Comparison of ENCODE assay signal across 30 cellular contexts in genomic region chr1:181310560-181310959, GRCh38.
"Had no signal": no experiment of that assay in that cellular context is flagged by ENCODE, and none has a peak within 500 bp of the region (broad histone marks: within the 10 kb centered on the region; RNA-seq: fewer than 3 reads in every experiment).

No MANE protein-coding gene starts in this region.

- DNase-seq: activated CD4-positive, alpha-beta T cell treated with anti-CD3 and anti-CD28 coated beads for 1 hour; activated CD4-positive, alpha-beta T cell treated with anti-CD3 and anti-CD28 coated beads, Interleukin-2, amount 50 U/mL, for 1 hour; activated CD8-positive, alpha-beta T cell treated with anti-CD3 and anti-CD28 coated beads for 36 hours; activated naive CD8-positive, alpha-beta T cell treated with anti-CD3 and anti-CD28 coated beads, Interleukin-2, amount 50 U/mL, for 24 hours; activated T-cell treated with anti-CD3 and anti-CD28 coated beads, Interleukin-2, amount 50 U/mL, for 48 hours; amygdala; central memory CD4-positive, alpha-beta T cell; hippocampal formation; immature natural killer cell; kidney glomerular epithelial cell; left lung; lower lobe of right lung; mucosa of descending colon; retina; stimulated activated CD4-positive, alpha-beta T cell treated with anti-CD3 and anti-CD28 coated beads, Interleukin-12 subunit alpha, Interleukin-12 subunit beta, amount 100 ng/mL, for 4 hours; stimulated activated CD4-positive, alpha-beta T cell treated with anti-CD3 and anti-CD28 coated beads, Interleukin-4, amount 100 ng/mL, for 24 hours; T-helper 9 cell had no signal

- H3K36me3 Mint-ChIP-seq: activated naive CD4-positive, alpha-beta T cell treated with anti-CD3 and anti-CD28 coated beads, Interleukin-2, amount 50 U/mL, for 24 hours; immature natural killer cell; stimulated activated effector memory CD8-positive, alpha-beta T cell treated with anti-CD3 and anti-CD28 coated beads, Interleukin-12 subunit alpha, Interleukin-12 subunit beta, amount 100 ng/mL, for 72 hours; type B pancreatic cell had no signal

- ATAC-seq: activated CD8-positive, alpha-beta T cell treated with anti-CD3 and anti-CD28 coated beads for 36 hours; activated naive CD8-positive, alpha-beta T cell treated with anti-CD3 and anti-CD28 coated beads, Interleukin-2, amount 50 U/mL, for 24 hours; left lung; lower lobe of right lung; mucosa of descending colon; sciatic nerve; stimulated activated effector memory CD8-positive, alpha-beta T cell treated with anti-CD3 and anti-CD28 coated beads, Interleukin-12 subunit alpha, Interleukin-12 subunit beta, amount 100 ng/mL, for 72 hours had no signal

- H3K4me3 Mint-ChIP-seq: activated CD8-positive, alpha-beta T cell treated with anti-CD3 and anti-CD28 coated beads for 36 hours; activated naive CD4-positive, alpha-beta T cell treated with anti-CD3 and anti-CD28 coated beads, Interleukin-2, amount 50 U/mL, for 24 hours; activated naive CD8-positive, alpha-beta T cell treated with anti-CD3 and anti-CD28 coated beads, Interleukin-2, amount 50 U/mL, for 24 hours; immature natural killer cell; nephron; stimulated activated effector memory CD8-positive, alpha-beta T cell treated with anti-CD3 and anti-CD28 coated beads, Interleukin-12 subunit alpha, Interleukin-12 subunit beta, amount 100 ng/mL, for 72 hours; stimulated activated naive CD8-positive, alpha-beta T cell treated with anti-CD3 and anti-CD28 coated beads, Interleukin-15, Interleukin-2, amounts not matched to agents 100 ng/mL and 50 ng/mL, for 24 hours; type B pancreatic cell had no signal

- H3K9me3 Mint-ChIP-seq: activated CD8-positive, alpha-beta T cell treated with anti-CD3 and anti-CD28 coated beads for 36 hours; activated naive CD4-positive, alpha-beta T cell treated with anti-CD3 and anti-CD28 coated beads, Interleukin-2, amount 50 U/mL, for 24 hours; activated naive CD8-positive, alpha-beta T cell treated with anti-CD3 and anti-CD28 coated beads, Interleukin-2, amount 50 U/mL, for 24 hours; activated T-helper 2 cell treated with anti-CD3 and anti-CD28 coated beads, Interferon-gamma antibody, Interleukin-2, Interleukin-4, amounts not matched to agents 10 μg/mL and 5 μg/mL and 100 μg/mL, durations not matched to agents 14 hours and 24 hours and 36 hours; immature natural killer cell; nephron; stimulated activated effector memory CD8-positive, alpha-beta T cell treated with anti-CD3 and anti-CD28 coated beads, Interleukin-12 subunit alpha, Interleukin-12 subunit beta, amount 100 ng/mL, for 72 hours; stimulated activated naive CD8-positive, alpha-beta T cell treated with anti-CD3 and anti-CD28 coated beads, Interleukin-15, Interleukin-2, amounts not matched to agents 100 ng/mL and 50 ng/mL, for 24 hours; type B pancreatic cell had no signal

- H3K9me3 ChIP-seq: breast epithelium, left lung, lower lobe of right lung, mucosa of descending colon, neutrophil, vagina had no signal

- H3K4me3 ChIP-seq: breast epithelium, left lung, lower lobe of right lung, mucosa of descending colon, skin epidermis, vagina had no signal

- FAIRE-seq: endothelial cell of umbilical vein had no signal

- H3K36me3 ChIP-seq: breast epithelium, left lung, lower lobe of right lung, neutrophil, vagina had no signal

- H3K27me3 ChIP-seq: vagina had no signal

- H3K4me1 Mint-ChIP-seq: activated naive CD4-positive, alpha-beta T cell treated with anti-CD3 and anti-CD28 coated beads, Interleukin-2, amount 50 U/mL, for 24 hours; immature natural killer cell had no signal

- H3K27ac ChIP-seq: breast epithelium, left lung, lower lobe of right lung, neutrophil, skin epidermis, vagina had no signal

- H3K4me1 ChIP-seq: breast epithelium, left lung, lower lobe of right lung, vagina had no signal

- H3K27ac Mint-ChIP-seq: activated CD8-positive, alpha-beta T cell treated with anti-CD3 and anti-CD28 coated beads for 36 hours; activated naive CD4-positive, alpha-beta T cell treated with anti-CD3 and anti-CD28 coated beads, Interleukin-2, amount 50 U/mL, for 24 hours; activated naive CD8-positive, alpha-beta T cell treated with anti-CD3 and anti-CD28 coated beads, Interleukin-2, amount 50 U/mL, for 24 hours; activated T-helper 2 cell treated with anti-CD3 and anti-CD28 coated beads, Interferon-gamma antibody, Interleukin-2, Interleukin-4, amounts not matched to agents 10 μg/mL and 5 μg/mL and 100 μg/mL, durations not matched to agents 14 hours and 24 hours and 36 hours; immature natural killer cell; nephron; progenitor cell of endocrine pancreas; stimulated activated effector memory CD8-positive, alpha-beta T cell treated with anti-CD3 and anti-CD28 coated beads, Interleukin-12 subunit alpha, Interleukin-12 subunit beta, amount 100 ng/mL, for 72 hours; stimulated activated naive CD8-positive, alpha-beta T cell treated with anti-CD3 and anti-CD28 coated beads, Interleukin-15, Interleukin-2, amounts not matched to agents 100 ng/mL and 50 ng/mL, for 24 hours; type B pancreatic cell had no signal
